ENCODE assay signal across 29 cellular contexts in the genomic region with DNA sequence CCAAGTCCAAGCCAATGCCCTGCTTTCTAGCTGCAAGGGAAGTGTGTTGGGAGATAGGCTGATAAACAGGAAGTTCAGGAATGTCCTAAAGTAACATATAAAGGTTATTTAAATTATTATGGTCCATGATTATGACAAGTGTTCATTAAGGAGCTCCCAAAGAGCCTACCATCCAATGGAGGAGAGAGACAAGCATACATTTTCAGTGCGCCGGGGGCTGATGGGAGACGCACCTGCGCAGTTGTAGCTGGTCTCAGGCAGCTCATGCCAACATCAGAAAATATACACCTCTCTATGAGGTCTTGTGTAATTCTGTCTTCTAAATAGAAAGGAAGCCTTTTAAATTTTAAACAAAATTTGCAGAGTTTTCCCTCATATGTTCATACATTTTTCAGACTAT. TPM values are rescaled to one million over a fixed set of nuclear protein-coding genes. Genes with fewer than 3 reads are reported as not detected.
"Had no signal": no experiment of that assay in that cellular context is flagged by ENCODE, and none has a peak within 500 bp of the region (broad histone marks: within the 10 kb centered on the region; RNA-seq: fewer than 3 reads in every experiment).

No MANE protein-coding gene starts in this region.

- H3K9me3 Mint-ChIP-seq: stimulated activated memory B cell treated with anti-CD40 and anti-IgM and Interleukin-4, amounts not matched to agents 10 μg/mL and 1 μg/mL and 100 μg/mL, for 72 hours had no signal

- H3K9me3 ChIP-seq: suprapubic skin, testis, thoracic aorta, thyroid gland, tibial artery, transverse colon, upper lobe of left lung, upper lobe of right lung, uterus, vagina had no signal

- H3K4me3 ChIP-seq: stomach, suprapubic skin, testis, thoracic aorta, thyroid gland, tibial artery, tibial nerve, transverse colon, upper lobe of left lung, upper lobe of right lung, uterus, vagina had no signal

- H3K36me3 Mint-ChIP-seq: stimulated activated effector memory CD8-positive, alpha-beta T cell treated with anti-CD3 and anti-CD28 coated beads, Interleukin-12 subunit alpha, Interleukin-12 subunit beta, amount 100 ng/mL, for 72 hours; type B pancreatic cell had no signal

- H3K27ac ChIP-seq: stomach, suprapubic skin, testis, thoracic aorta, thyroid gland, tibial artery, tibial nerve, transverse colon, upper lobe of left lung, upper lobe of right lung, uterus, vagina had no signal

- H3K4me1 Mint-ChIP-seq: stimulated activated effector memory CD8-positive, alpha-beta T cell treated with anti-CD3 and anti-CD28 coated beads, Interleukin-12 subunit alpha, Interleukin-12 subunit beta, amount 100 ng/mL, for 72 hours; stimulated activated naive CD8-positive, alpha-beta T cell treated with anti-CD3 and anti-CD28 coated beads, Interleukin-15, amount 100 ng/mL, for 72 hours had no signal

- ATAC-seq: stimulated activated effector memory CD8-positive, alpha-beta T cell treated with anti-CD3 and anti-CD28 coated beads, Interleukin-12 subunit alpha, Interleukin-12 subunit beta, amount 100 ng/mL, for 72 hours; stimulated activated memory B cell treated with anti-CD40 and anti-IgM and Interleukin-4, amounts not matched to agents 10 μg/mL and 1 μg/mL and 100 μg/mL, for 72 hours; stimulated activated naive CD8-positive, alpha-beta T cell treated with anti-CD3 and anti-CD28 coated beads, Interleukin-15, amount 100 ng/mL, for 72 hours; stimulated activated naive CD8-positive, alpha-beta T cell treated with anti-CD3 and anti-CD28 coated beads, Interleukin-15, Interleukin-2, amounts not matched to agents 100 U/mL and 50 U/mL, for 24 hours; upper lobe of right lung had no signal

- H3K36me3 ChIP-seq: stomach, suprapubic skin, thoracic aorta, thyroid gland, tibial artery, tibial nerve, transverse colon, upper lobe of left lung, upper lobe of right lung, uterus, vagina had no signal

- H3K27ac Mint-ChIP-seq: stimulated activated effector memory CD8-positive, alpha-beta T cell treated with anti-CD3 and anti-CD28 coated beads, Interleukin-12 subunit alpha, Interleukin-12 subunit beta, amount 100 ng/mL, for 72 hours; stimulated activated memory B cell treated with anti-CD40 and anti-IgM and Interleukin-4, amounts not matched to agents 10 μg/mL and 1 μg/mL and 100 μg/mL, for 72 hours; stimulated activated naive CD8-positive, alpha-beta T cell treated with anti-CD3 and anti-CD28 coated beads, Interleukin-15, amount 100 ng/mL, for 72 hours; stimulated activated naive CD8-positive, alpha-beta T cell treated with anti-CD3 and anti-CD28 coated beads, Interleukin-15, Interleukin-2, amounts not matched to agents 100 ng/mL and 50 ng/mL, for 24 hours; type B pancreatic cell had no signal

- H3K27me3 ChIP-seq: stomach, testis, thyroid gland, tibial nerve, upper lobe of left lung, upper lobe of right lung, uterus, vagina had no signal

- H3K27me3 Mint-ChIP-seq: stimulated activated memory B cell treated with anti-CD40 and anti-IgM and Interleukin-4, amounts not matched to agents 10 μg/mL and 1 μg/mL and 100 μg/mL, for 72 hours had no signal

- H3K4me3 Mint-ChIP-seq: stimulated activated effector memory CD8-positive, alpha-beta T cell treated with anti-CD3 and anti-CD28 coated beads, Interleukin-12 subunit alpha, Interleukin-12 subunit beta, amount 100 ng/mL, for 72 hours; stimulated activated memory B cell treated with anti-CD40 and anti-IgM and Interleukin-4, amounts not matched to agents 10 μg/mL and 1 μg/mL and 100 μg/mL, for 72 hours; stimulated activated naive CD8-positive, alpha-beta T cell treated with anti-CD3 and anti-CD28 coated beads, Interleukin-15, amount 100 ng/mL, for 72 hours; stimulated activated naive CD8-positive, alpha-beta T cell treated with anti-CD3 and anti-CD28 coated beads, Interleukin-15, Interleukin-2, amounts not matched to agents 100 ng/mL and 50 ng/mL, for 24 hours; type B pancreatic cell had no signal

- FAIRE-seq: urothelium cell line had no signal

- H3K4me1 ChIP-seq: stomach, testis, thyroid gland, tibial artery, tibial nerve, upper lobe of left lung, upper lobe of right lung, uterus, vagina had no signal

- DNase-seq: stimulated activated CD4-positive, alpha-beta T cell treated with anti-CD3 and anti-CD28 coated beads, Interleukin-2, amount 100 ng/mL, for 48 hours; stimulated activated CD4-positive, alpha-beta T cell treated with anti-CD3 and anti-CD28 coated beads, Interleukin-4, amount 100 ng/mL, for 1 hour; stimulated activated CD4-positive, alpha-beta T cell treated with anti-CD3 and anti-CD28 coated beads, Interleukin-4, amount 100 ng/mL, for 24 hours; stimulated activated CD4-positive, alpha-beta T cell treated with anti-CD3 and anti-CD28 coated beads, Interleukin-4, amount 100 ng/mL, for 4 hours; stimulated activated CD8-positive, alpha-beta memory T cell treated with anti-CD3 and anti-CD28 coated beads, Interleukin-4, amount 100 ng/mL, for 48 hours; stimulated activated naive CD4-positive, alpha-beta T cell; stimulated activated naive CD4-positive, alpha-beta T cell treated with Interleukin-2 at 50 U/mL for 16 hours; stimulated activated naive CD8-positive, alpha-beta T cell treated with anti-CD3 and anti-CD28 coated beads, Interleukin-15, amount 100 ng/mL, for 72 hours; stimulated activated naive CD8-positive, alpha-beta T cell treated with anti-CD3 and anti-CD28 coated beads, Interleukin-15, Interleukin-2, amounts not matched to agents 100 U/mL and 50 U/mL, for 24 hours; stomach; substantia nigra; testis; tibial artery; transverse colon; trophoblast cell; upper lobe of left lung; upper lobe of right lung; uterus had no signal

RNA-seq across cellular contexts. Expression of a gene that starts 46.8 kb away (rescaled TPM):
- total RNA-seq: suprapubic skin, thoracic aorta, transverse colon, upper lobe of right lung, urinary bladder, uterus, vagina had no signal
- polyA plus RNA-seq: stomach, urinary bladder had no signal
